ENCODE assay signal across 23 cellular contexts in the genomic region with DNA sequence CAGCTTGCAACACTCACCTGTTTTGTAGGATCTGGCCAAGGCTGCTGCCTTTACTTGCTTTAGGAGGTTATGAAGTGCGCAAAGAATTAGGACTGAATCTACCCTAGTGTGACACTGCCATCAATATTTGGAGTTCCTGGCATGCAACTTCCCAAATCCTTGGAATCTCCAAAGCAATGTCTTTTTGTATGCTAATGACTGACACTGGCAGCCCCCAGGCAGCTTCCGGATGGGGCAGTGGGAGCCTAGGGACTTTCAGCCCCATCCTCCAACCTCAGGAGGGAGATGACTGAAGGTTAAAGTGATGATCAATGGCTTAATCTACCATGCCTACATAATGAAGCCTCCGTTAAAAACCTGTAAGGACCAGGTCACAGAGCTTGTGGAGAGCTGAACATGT. TPM values are rescaled to one million over a fixed set of nuclear protein-coding genes. Genes with fewer than 3 reads are reported as not detected.
DNase-seq lines count a peak whose midpoint lies in the region; ATAC-seq and TF ChIP-seq lines count a peak whose summit lies in the region.
"Had no signal": no experiment of that assay in that cellular context is flagged by ENCODE, and none has a peak within 500 bp of the region (broad histone marks: within the 10 kb centered on the region; RNA-seq: fewer than 3 reads in every experiment).

No MANE protein-coding gene starts in this region.

- no peak overlapping the region for H2BK15ac ChIP-seq in mesendoderm (replicated peaks; ENCODE audit: low read depth)

- H3K36me3 ChIP-seq in HAP-1 (replicated peaks) (peaks cover 77% of the 10 kb centered on the region), mesendoderm (ENCODE audit: control insufficient read depth, insufficient read depth, low read length) (peaks cover 8% of the 10 kb centered on the region)

- no peak for DNase-seq in CD4-positive, alpha-beta T cell
- DNase-seq in HAP-1 (ENCODE audit: low spot score in 2 of 2), result peak; percentile 20 to 41
- DNase-seq in activated naive CD8-positive, alpha-beta T cell treated with anti-CD3 and anti-CD28 coated beads, Interleukin-2, amount 10 ng/mL, durations not matched to agents 7 days and 5 days, result no peak
- peak; percentile 90 for DNase-seq in mesendoderm
- no peak for DNase-seq in dermis blood vessel endothelial cell
- DNase-seq in foreskin fibroblast, result no peak
- no peak for DNase-seq in naive thymus-derived CD8-positive, alpha-beta T cell
- DNase-seq: amygdala, HCEC 1CT, islet precursor cell, MG63, NCI-H146, PC-3, SJCRH30, WERI-Rb-1 had no signal

- CTCF ChIA-PET in CD4-positive, alpha-beta T cell (lab: Charles Lee), result no interaction called here

- no peaks in the 10 kb centered on the region for H3K9me3 ChIP-seq in CD4-positive, alpha-beta T cell (ENCODE audit: control insufficient read depth, low read length)
- no peaks in the 10 kb centered on the region for H3K9me3 ChIP-seq in HAP-1
- H3K9me3 ChIP-seq: MG63, SJCRH30, upper lobe of left lung had no signal

- ATAC-seq in CD4-positive, alpha-beta T cell (ENCODE audit: poor library complexity), result no peak
- no peak for ATAC-seq in activated naive CD8-positive, alpha-beta T cell treated with anti-CD3 and anti-CD28 coated beads, Interleukin-2, amount 10 ng/mL, durations not matched to agents 7 days and 5 days (ENCODE audit: low read depth)
- ATAC-seq in HG03039 (IDR thresholded peaks at IDR 0.05; ENCODE audit: unreplicated experiment), result no peak
- no peak for ATAC-seq in naive thymus-derived CD8-positive, alpha-beta T cell
- ATAC-seq: esophagus mucosa, PC-3, sciatic nerve had no signal

- no peaks in the 10 kb centered on the region for H3K27me3 ChIP-seq in CD4-positive, alpha-beta T cell (ENCODE audit: control insufficient read depth, insufficient read depth, low read length)
- H3K27me3 ChIP-seq in HAP-1 (ENCODE audit: low read depth) (no peaks in the 10 kb centered on the region), mesendoderm (ENCODE audit: insufficient read depth, low read length, poor library complexity) (no peaks in the 10 kb centered on the region)
- H3K27me3 ChIP-seq: MG63, SJCRH30, upper lobe of left lung had no signal

- no peaks in the 10 kb centered on the region for H3K9me3 Mint-ChIP-seq in CD4-positive, alpha-beta T cell
- H3K9me3 Mint-ChIP-seq in activated naive CD8-positive, alpha-beta T cell treated with anti-CD3 and anti-CD28 coated beads, Interleukin-2, amount 10 ng/mL, durations not matched to agents 7 days and 5 days, result no peaks in the 10 kb centered on the region
- no peaks in the 10 kb centered on the region for H3K9me3 Mint-ChIP-seq in naive thymus-derived CD8-positive, alpha-beta T cell
- H3K9me3 Mint-ChIP-seq: activated T-helper 2 cell treated with anti-CD3 and anti-CD28 coated beads, Interferon-gamma antibody, Interleukin-2, Interleukin-4, amounts not matched to agents 10 μg/mL and 5 μg/mL and 100 μg/mL, durations not matched to agents 14 hours and 24 hours and 36 hours; stimulated activated naive CD8-positive, alpha-beta T cell treated with anti-CD3 and anti-CD28 coated beads, Interleukin-15, Interleukin-2, amounts not matched to agents 100 ng/mL and 50 ng/mL, for 24 hours had no signal

- H3K36me3 Mint-ChIP-seq in CD4-positive, alpha-beta T cell (ENCODE audit: low read depth), result peaks cover 55% of the 10 kb centered on the region
- H3K36me3 Mint-ChIP-seq in activated naive CD8-positive, alpha-beta T cell treated with anti-CD3 and anti-CD28 coated beads, Interleukin-2, amount 10 ng/mL, durations not matched to agents 7 days and 5 days, result peaks cover 7% of the 10 kb centered on the region
- H3K36me3 Mint-ChIP-seq in naive thymus-derived CD8-positive, alpha-beta T cell, result peaks cover 0 to 51% (median 5%) of the 10 kb centered on the region in 3 donors

- TF ChIP-seq CTCF in CD4-positive, alpha-beta T cell (IDR thresholded peaks at IDR 0.05), result no peak
- TF ChIP-seq CTCF in foreskin fibroblast (IDR thresholded peaks at IDR 0.05; ENCODE audit: low read depth, low read length), result no peak

- no CpG with 5 or more reads among the region's 3 CpGs for WGBS in mesendoderm (ENCODE audit: extremely low coverage, insufficient coverage, low lambda C conversion rate)

- no peak overlapping the region for H2AK5ac ChIP-seq in mesendoderm (ENCODE audit: low read length)

- peak overlapping the region; percentile 82 for H3K27ac Mint-ChIP-seq in CD4-positive, alpha-beta T cell
- peak overlapping the region; percentile 31 for H3K27ac Mint-ChIP-seq in activated naive CD8-positive, alpha-beta T cell treated with anti-CD3 and anti-CD28 coated beads, Interleukin-2, amount 10 ng/mL, durations not matched to agents 7 days and 5 days
- H3K27ac Mint-ChIP-seq in naive thymus-derived CD8-positive, alpha-beta T cell, result peak overlapping the region in 5 of 10 donors; percentile 16 to 52 (median 48)
- H3K27ac Mint-ChIP-seq: activated T-helper 2 cell treated with anti-CD3 and anti-CD28 coated beads, Interferon-gamma antibody, Interleukin-2, Interleukin-4, amounts not matched to agents 10 μg/mL and 5 μg/mL and 100 μg/mL, durations not matched to agents 14 hours and 24 hours and 36 hours had no signal

- H3K4me1 Mint-ChIP-seq in CD4-positive, alpha-beta T cell (ENCODE audit: low read depth), result peaks cover 37% of the 10 kb centered on the region
- peaks cover 27% of the 10 kb centered on the region for H3K4me1 Mint-ChIP-seq in activated naive CD8-positive, alpha-beta T cell treated with anti-CD3 and anti-CD28 coated beads, Interleukin-2, amount 10 ng/mL, durations not matched to agents 7 days and 5 days
- peaks cover 21 to 72% (median 61%) of the 10 kb centered on the region in 4 donors for H3K4me1 Mint-ChIP-seq in naive thymus-derived CD8-positive, alpha-beta T cell

- no peak overlapping the region for H4K8ac ChIP-seq in mesendoderm (ENCODE audit: low read depth, low read length)

- H3K56ac ChIP-seq in mesendoderm (ENCODE audit: low read length), result peak overlapping the region; percentile 62

- H4K5ac ChIP-seq in mesendoderm (ENCODE audit: low read length), result no peak overlapping the region

- H3K27ac ChIP-seq in CD4-positive, alpha-beta T cell (ENCODE audit: low read depth, low read length), result no peak overlapping the region
- peak overlapping the region; percentile 74 for H3K27ac ChIP-seq in mesendoderm (ENCODE audit: low read depth, low read length)
- H3K27ac ChIP-seq: parathyroid adenoma, SJCRH30, upper lobe of left lung, WERI-Rb-1 had no signal

- peak overlapping the region; percentile 48 for H3K4me2 ChIP-seq in mesendoderm (ENCODE audit: low read length)

- no peaks in the 10 kb centered on the region for H3K27me3 Mint-ChIP-seq in CD4-positive, alpha-beta T cell
- no peaks in the 10 kb centered on the region for H3K27me3 Mint-ChIP-seq in activated naive CD8-positive, alpha-beta T cell treated with anti-CD3 and anti-CD28 coated beads, Interleukin-2, amount 10 ng/mL, durations not matched to agents 7 days and 5 days
- no peaks in the 10 kb centered on the region for H3K27me3 Mint-ChIP-seq in naive thymus-derived CD8-positive, alpha-beta T cell
- H3K27me3 Mint-ChIP-seq: stimulated activated naive CD8-positive, alpha-beta T cell treated with anti-CD3 and anti-CD28 coated beads, Interleukin-15, Interleukin-2, amounts not matched to agents 100 ng/mL and 50 ng/mL, for 24 hours had no signal

- H3K9ac ChIP-seq in mesendoderm (ENCODE audit: low read length), result peak overlapping the region; percentile 20
- H3K9ac ChIP-seq: parathyroid adenoma had no signal

- in situ Hi-C loops in HAP-1 (cut with MboI; ENCODE audit: low sequenced_read_pairs), result no loop called here

- H3K18ac ChIP-seq in mesendoderm (ENCODE audit: low read length), result peak overlapping the region; percentile 45

- no peak overlapping the region for H3K23ac ChIP-seq in mesendoderm (ENCODE audit: low read length)

- H3K4me3 Mint-ChIP-seq in CD4-positive, alpha-beta T cell, result peak overlapping the region; percentile 37
- no peak overlapping the region for H3K4me3 Mint-ChIP-seq in activated naive CD8-positive, alpha-beta T cell treated with anti-CD3 and anti-CD28 coated beads, Interleukin-2, amount 10 ng/mL, durations not matched to agents 7 days and 5 days
- no peak overlapping the region for H3K4me3 Mint-ChIP-seq in naive thymus-derived CD8-positive, alpha-beta T cell

- peak overlapping the region; percentile 43 for H2BK5ac ChIP-seq in mesendoderm (ENCODE audit: low read length)

- H3K4me1 ChIP-seq in HAP-1 (peaks cover 29% of the 10 kb centered on the region), mesendoderm (ENCODE audit: control insufficient read depth, low read depth, low read length) (peaks cover 27% of the 10 kb centered on the region)
- H3K4me1 ChIP-seq: parathyroid adenoma, SJCRH30 had no signal

- POLR2A ChIA-PET in CD4-positive, alpha-beta T cell (lab: Charles Lee), result no interaction called here
- POLR2A ChIA-PET in activated naive CD8-positive, alpha-beta T cell treated with anti-CD3 and anti-CD28 coated beads, Interleukin-2, amount 10 ng/mL, durations not matched to agents 7 days and 5 days (lab: Charles Lee), result no interaction called here
- POLR2A ChIA-PET in naive thymus-derived CD8-positive, alpha-beta T cell (lab: Charles Lee), result no interaction called here

- intact Hi-C loops in CD4-positive, alpha-beta T cell (cut with DNase I, micrococcal nuclease), result no loop called here

- H3K4ac ChIP-seq in mesendoderm (ENCODE audit: low read depth, low read length), result no peak overlapping the region

- H3K4me3 ChIP-seq in HAP-1 (no peak overlapping the region), mesendoderm (ENCODE audit: low read length) (no peak overlapping the region), foreskin fibroblast (ENCODE audit: low read depth in 1 of 2, low read length in 2 of 2) (no peak overlapping the region)
- H3K4me3 ChIP-seq: lung, MG63, SJCRH30, upper lobe of left lung had no signal

- H3K79me1 ChIP-seq in mesendoderm (ENCODE audit: low read length), result peaks cover 8% of the 10 kb centered on the region

- H3K79me2 ChIP-seq in mesendoderm (ENCODE audit: control insufficient read depth, insufficient read depth, low read length), result peaks cover 91% of the 10 kb centered on the region
- H3K79me2 ChIP-seq: parathyroid adenoma had no signal

- no peak overlapping the region for H2BK120ac ChIP-seq in mesendoderm (ENCODE audit: low read depth, low read length)

RNA-seq across cellular contexts. Expression of gene RCC2, which starts 5.5 kb away (rescaled TPM):
- 10 to 100 TPM; 20.1 to 21.0 TPM for total RNA-seq in CD4-positive, alpha-beta T cell
- total RNA-seq in activated naive CD8-positive, alpha-beta T cell treated with anti-CD3 and anti-CD28 coated beads, Interleukin-2, amount 10 ng/mL, durations not matched to agents 7 days and 5 days, result 100 to 1,000 TPM; 106 to 113 TPM
- 271 TPM for polyA plus RNA-seq in mesendoderm (2013, experiment 1 of 2)
- 269 TPM for polyA plus RNA-seq in mesendoderm (2013, experiment 2 of 2)
- 118 and 122 TPM in 2 replicates for total RNA-seq in dermis blood vessel endothelial cell
- 10 to 100 TPM; 60.9 to 61.9 TPM for total RNA-seq in naive thymus-derived CD8-positive, alpha-beta T cell
- polyA plus RNA-seq in naive thymus-derived CD8-positive, alpha-beta T cell, result 10 to 100 TPM; 20.8 to 37.5 (median 26.0) TPM

Comparison
In these comparisons a context has a peak if more than half of its experiments do, and no peak if none do; other contexts are left out.
1. DNase-seq: peak in HAP-1 (2 of 2) and mesendoderm (single experiment); none in CD4-positive, alpha-beta T cell (0 of 10), activated naive CD8-positive, alpha-beta T cell treated with anti-CD3 and anti-CD28 coated beads, Interleukin-2, amount 10 ng/mL, durations not matched to agents 7 days and 5 days (single experiment), dermis blood vessel endothelial cell (single experiment), foreskin fibroblast (0 of 2) and naive thymus-derived CD8-positive, alpha-beta T cell (0 of 10).